ENCODE assay signal across 8 cellular contexts in genomic region chr5:147688965-147689364, GRCh38.
DNase-seq lines count a peak whose midpoint lies in the region; ATAC-seq and TF ChIP-seq lines count a peak whose summit lies in the region.
"Had no signal": no experiment of that assay in that cellular context is flagged by ENCODE, and none has a peak within 500 bp of the region (broad histone marks: within the 10 kb centered on the region; RNA-seq: fewer than 3 reads in every experiment).

No MANE protein-coding gene starts in this region.

- H3K36me3 ChIP-seq in lung (ENCODE audit: control insufficient read depth in 2 of 2, insufficient read depth in 2 of 2, low read length in 2 of 2): no peaks in the 10 kb centered on the region
- H3K36me3 ChIP-seq in thoracic aorta: no peaks in the 10 kb centered on the region
- H3K36me3 ChIP-seq in hepatocyte (replicated peaks; ENCODE audit: insufficient read depth, low read depth): no peaks in the 10 kb centered on the region

- no peaks in the 10 kb centered on the region for H3K79me2 ChIP-seq in hepatocyte

- no peaks in the 10 kb centered on the region for H3K9me2 ChIP-seq in hepatocyte (replicated peaks; ENCODE audit: insufficient read depth)

- H3K4me3 ChIP-seq in choroid plexus epithelial cell (ENCODE audit: low read depth, low read length): no peak overlapping the region
- H3K4me3 ChIP-seq in lung: no peak overlapping the region
- no peak overlapping the region for H3K4me3 ChIP-seq in thoracic aorta
- H3K4me3 ChIP-seq in hepatocyte: no peak overlapping the region

- H3K4me1 ChIP-seq in lung (ENCODE audit: control insufficient read depth in 2 of 2, insufficient read depth in 2 of 2, low read length in 2 of 2) (peaks cover 0 to 4% of the 10 kb centered on the region in 2 donors), thoracic aorta (ENCODE audit: control insufficient read depth in 1 of 2, low read depth in 2 of 2) (peaks cover 0 to 20% of the 10 kb centered on the region in 2 donors), hepatocyte (ENCODE audit: insufficient read depth) (no peaks in the 10 kb centered on the region)

- H3K9me3 ChIP-seq in lung (ENCODE audit: control insufficient read depth in 2 of 2, insufficient read depth in 1 of 2, low read length in 1 of 2) (no peaks in the 10 kb centered on the region), thoracic aorta (no peaks in the 10 kb centered on the region), hepatocyte (ENCODE audit: low read depth) (no peaks in the 10 kb centered on the region)

- DNase-seq in NCI-H82 (lab: John Stamatoyannopoulos, UW) (peak; percentile 59), choroid plexus epithelial cell (ENCODE audit: low read depth) (peak; percentile 49), lung (ENCODE audit: low spot score) (peak; percentile 33), thoracic aorta (ENCODE audit: low spot score) (peak; percentile 18), COLO668 (lab: John Stamatoyannopoulos, UW; ENCODE audit: unreplicated experiment) (no peak), hepatocyte (ENCODE audit: low spot score) (no peak)
- DNase-seq: islet precursor cell had no signal

- H3K27me3 ChIP-seq in lung (ENCODE audit: control insufficient read depth, insufficient read depth): no peaks in the 10 kb centered on the region
- no peaks in the 10 kb centered on the region for H3K27me3 ChIP-seq in thoracic aorta (replicated peaks; ENCODE audit: insufficient read depth)
- H3K27me3 ChIP-seq in hepatocyte: no peaks in the 10 kb centered on the region

- H3K27ac ChIP-seq in lung (ENCODE audit: low read depth in 1 of 2, low read length in 1 of 2): no peak overlapping the region
- H3K27ac ChIP-seq in thoracic aorta: peak overlapping the region in 1 of 2 donors; percentile 13
- no peak overlapping the region for H3K27ac ChIP-seq in hepatocyte

- TF ChIP-seq CTCF in choroid plexus epithelial cell (conservative IDR thresholded peaks at IDR 0.05; ENCODE audit: low read depth, low read length): no peak
- TF ChIP-seq CTCF in lung (IDR thresholded peaks at IDR 0.05; ENCODE audit: control extremely low read depth, extremely low read depth): no peak
- no peak for TF ChIP-seq CTCF in thoracic aorta (IDR thresholded peaks at IDR 0.05)
- TF ChIP-seq CTCF in hepatocyte (IDR thresholded peaks at IDR 0.05; ENCODE audit: poor library complexity): no peak

- H3K4me2 ChIP-seq in hepatocyte: no peak overlapping the region

- no peak for ATAC-seq in lung (ENCODE audit: insufficient read depth, low FRiP score)
- ATAC-seq in thoracic aorta (ENCODE audit: insufficient number of reproducible peaks, low FRiP score, low read depth): no peak
- ATAC-seq in GM21381 (IDR thresholded peaks at IDR 0.05; ENCODE audit: unreplicated experiment): no peak

- no peaks in the 10 kb centered on the region for H4K20me1 ChIP-seq in hepatocyte (ENCODE audit: insufficient read depth, poor library complexity, severe bottlenecking)

- 39 to 66% methylated on average over 4 of the region's 4 CpGs for WGBS in lung, 2 donors
- 64% methylated on average over 4 of the region's 4 CpGs for WGBS in hepatocyte (ENCODE audit: low lambda C conversion rate, missing lambda C conversion rate)

- H2AFZ ChIP-seq in hepatocyte: no peak overlapping the region

Comparison
In these comparisons a context has a peak if more than half of its experiments do, and no peak if none do; other contexts are left out.
1. DNase-seq: peak in NCI-H82 (single experiment), choroid plexus epithelial cell (single experiment), lung (single experiment) and thoracic aorta (single experiment); none in COLO668 (single experiment) and hepatocyte (single experiment).